8 cellular contexts compared by ENCODE assay signal in the genomic region with DNA sequence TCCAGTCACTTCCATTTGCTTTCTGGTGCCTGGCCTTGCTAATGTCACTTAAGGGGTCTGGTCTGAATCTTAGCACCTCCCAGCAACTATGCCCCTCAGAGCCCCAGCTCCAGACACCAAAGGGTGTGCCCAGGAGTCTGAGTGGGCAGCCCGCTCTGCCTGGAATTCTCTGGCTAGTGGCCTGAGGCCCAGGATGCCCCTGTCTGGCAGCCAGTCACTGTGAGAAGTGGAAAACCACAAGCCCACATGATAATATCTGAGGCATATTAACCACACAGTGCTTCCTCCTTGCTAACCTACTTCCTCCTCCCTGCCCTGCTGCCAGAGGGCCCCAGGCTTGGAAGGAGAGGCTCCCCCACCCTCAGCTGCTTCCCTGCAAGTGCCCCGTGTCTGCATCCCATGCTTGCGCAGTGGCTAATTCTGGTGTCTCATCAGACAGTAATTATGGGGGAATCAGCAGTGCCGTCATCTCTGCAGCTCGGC. TPM values are rescaled to one million over a fixed set of nuclear protein-coding genes. Genes with fewer than 3 reads are reported as not detected.
DNase-seq lines count a peak whose midpoint lies in the region; ATAC-seq, FAIRE-seq and TF ChIP-seq lines count a peak whose summit lies in the region.

No MANE protein-coding gene starts in this region.

- no peak overlapping the region for H2AFZ ChIP-seq in KMS-11 (ENCODE audit: low read depth)
- no peak overlapping the region for H2AFZ ChIP-seq in HepG2 (ENCODE audit: low read length)

- H3K27ac ChIP-seq in CD8-positive, alpha-beta memory T cell (ENCODE audit: low read depth, low read length): no peak overlapping the region
- H3K27ac ChIP-seq in KMS-11: no peak overlapping the region
- peak overlapping the region; percentile 31 for H3K27ac ChIP-seq in VCaP
- H3K27ac ChIP-seq in HepG2 (ENCODE audit: extremely low read length, insufficient read depth, low read length): no peak overlapping the region
- H3K27ac ChIP-seq in mesendoderm (ENCODE audit: low read depth, low read length): no peak overlapping the region

- no peak overlapping the region for H2AK5ac ChIP-seq in mesendoderm (ENCODE audit: low read length)

- H2BK5ac ChIP-seq in mesendoderm (ENCODE audit: low read length): no peak overlapping the region

- H4K8ac ChIP-seq in mesendoderm (ENCODE audit: low read depth, low read length): no peak overlapping the region

- no peak for TF ChIP-seq POLR2A in HepG2 (IDR thresholded peaks at IDR 0.05; ENCODE audit: insufficient read depth in 1 of 2, low read depth in 2 of 2, low read length in 2 of 2)

- H3K4me1 Mint-ChIP-seq in CD8-positive, alpha-beta memory T cell: peaks cover 22 to 32% (median 29%) of the 10 kb centered on the region in 3 donors

- no peak overlapping the region for H3K18ac ChIP-seq in mesendoderm (ENCODE audit: low read length)

- no peaks in the 10 kb centered on the region for H3K36me3 Mint-ChIP-seq in CD8-positive, alpha-beta memory T cell

- H3K79me1 ChIP-seq in mesendoderm (ENCODE audit: low read length): no peaks in the 10 kb centered on the region

- H3K9me3 Mint-ChIP-seq in CD8-positive, alpha-beta memory T cell: no peaks in the 10 kb centered on the region

- no peaks in the 10 kb centered on the region for H3K36me3 ChIP-seq in CD8-positive, alpha-beta memory T cell (ENCODE audit: insufficient read depth, low read length)
- no peaks in the 10 kb centered on the region for H3K36me3 ChIP-seq in KMS-11 (ENCODE audit: insufficient read depth)
- no peaks in the 10 kb centered on the region for H3K36me3 ChIP-seq in HepG2 (replicated peaks in 1 of 2; ENCODE audit: control insufficient read depth in 1 of 2, insufficient read depth in 2 of 2, low read length in 2 of 2)
- H3K36me3 ChIP-seq in mesendoderm (ENCODE audit: control insufficient read depth, insufficient read depth, low read length): no peaks in the 10 kb centered on the region

- peak in 1 of 5 donors; percentile 30 for DNase-seq in CD8-positive, alpha-beta memory T cell
- DNase-seq in HepG2 (ENCODE audit: low spot score) (no peak), middle frontal gyrus (ENCODE audit: extremely low spot score, low spot score) (no peak), mesendoderm (no peak)

- no peak overlapping the region for H3K9ac ChIP-seq in KMS-11
- H3K9ac ChIP-seq in HepG2 (ENCODE audit: insufficient read depth, low read depth, low read length): no peak overlapping the region; the same call in 1 of the 2 replicates
- no peak overlapping the region for H3K9ac ChIP-seq in mesendoderm (ENCODE audit: low read length)

- no peak overlapping the region for H3K4me3 ChIP-seq in CD8-positive, alpha-beta memory T cell (ENCODE audit: low read length)
- H3K4me3 ChIP-seq in KMS-11 (IDR thresholded peaks at IDR 0.05; ENCODE audit: insufficient read depth, low read depth, low read length) (no peak overlapping the region), HepG2 (replicated peaks in 1 of 3; ENCODE audit: insufficient read depth in 1 of 3, low read depth in 2 of 3, low read length in 3 of 3) (no peak overlapping the region; a peak in 1 of 6 replicates), mesendoderm (ENCODE audit: low read length) (no peak overlapping the region)

- peak overlapping the region in 6 of 7 donors; percentile 47 to 84 (median 57) for H3K4me3 Mint-ChIP-seq in CD8-positive, alpha-beta memory T cell

- ATAC-seq in HepG2: no peak
- ATAC-seq in HG03095 (IDR thresholded peaks at IDR 0.05; ENCODE audit: unreplicated experiment): no peak
- ATAC-seq in HG03139 (IDR thresholded peaks at IDR 0.05; ENCODE audit: unreplicated experiment): no peak

- no peak for TF ChIP-seq EP300 in HepG2 (IDR thresholded peaks at IDR 0.05; ENCODE audit: low read depth in 2 of 2, low read length in 2 of 2)
- TF ChIP-seq EP300 in HepG2 (CRISPR knock-in tag; IDR thresholded peaks at IDR 0.05; ENCODE audit: borderline replicate concordance): no peak

- intact Hi-C loops in HepG2 (cut with micrococcal nuclease; ENCODE audit: unreplicated experiment): no loop called here

- CTCF ChIA-PET in CD8-positive, alpha-beta memory T cell (lab: Charles Lee): interaction anchor here (1.5 to 3.6 kb wide), 2 partner anchors 9 to 33 kb away, joined by 3 to 19 read pairs; no protein-coding TSS in a partner anchor
- CTCF ChIA-PET in HepG2 (lab: Yijun Ruan, JAX; ENCODE audit: low intra/inter-chr PET ratio, low total read pairs): no interaction called here

- WGBS in HepG2 (ENCODE audit: low lambda C conversion rate): 81% methylated on average over 4 of the region's 5 CpGs
- no CpG with 5 or more reads among the region's 5 CpGs for WGBS in mesendoderm (ENCODE audit: extremely low coverage, insufficient coverage, low lambda C conversion rate)

- no peaks in the 10 kb centered on the region for H3K9me3 ChIP-seq in CD8-positive, alpha-beta memory T cell (ENCODE audit: low read length)
- no peaks in the 10 kb centered on the region for H3K9me3 ChIP-seq in HepG2 (ENCODE audit: low read length)

- no peak overlapping the region for H4K5ac ChIP-seq in mesendoderm (ENCODE audit: low read length)

- no peak overlapping the region for H2BK15ac ChIP-seq in mesendoderm (replicated peaks; ENCODE audit: low read depth)

- peaks cover 20% of the 10 kb centered on the region for H3K4me1 ChIP-seq in CD8-positive, alpha-beta memory T cell (ENCODE audit: insufficient read depth, low read length)
- H3K4me1 ChIP-seq in KMS-11 (ENCODE audit: low read depth, poor library complexity, severe bottlenecking) (peaks cover 22% of the 10 kb centered on the region), HepG2 (ENCODE audit: insufficient read depth, low read length) (peaks cover 45% of the 10 kb centered on the region), mesendoderm (ENCODE audit: control insufficient read depth, low read depth, low read length) (no peaks in the 10 kb centered on the region)

- peak overlapping the region; percentile 15; the same call in 1 of the 2 replicates for H3K4me2 ChIP-seq in KMS-11
- peak overlapping the region; percentile 11; the same call in 1 of the 2 replicates for H3K4me2 ChIP-seq in HepG2 (ENCODE audit: low read depth, low read length)
- H3K4me2 ChIP-seq in mesendoderm (ENCODE audit: low read length): no peak overlapping the region

- no peak for TF ChIP-seq RAD21 in HepG2 (CRISPR knock-in tag; IDR thresholded peaks at IDR 0.05)

- TF ChIP-seq CTCF in KMS-11 (conservative IDR thresholded peaks at IDR 0.05; ENCODE audit: low read depth, low read length): no peak
- TF ChIP-seq CTCF in VCaP (conservative IDR thresholded peaks at IDR 0.05): no peak
- no peak for TF ChIP-seq CTCF in HepG2 (CRISPR knock-in tag; IDR thresholded peaks at IDR 0.05)

- in situ Hi-C loops in HepG2 (cut with HindIII; ENCODE audit: extremely low pct_ligation_motif_present, low pct_unique_long_range_greater_than_20kb): no loop called here

- H2BK120ac ChIP-seq in mesendoderm (ENCODE audit: low read depth, low read length): no peak overlapping the region

- no peak overlapping the region for H3K56ac ChIP-seq in mesendoderm (ENCODE audit: low read length)

- H3K4ac ChIP-seq in mesendoderm (ENCODE audit: low read depth, low read length): no peak overlapping the region

- H3K27me3 ChIP-seq in CD8-positive, alpha-beta memory T cell (ENCODE audit: insufficient read depth, low read length, poor library complexity, severe bottlenecking): peaks cover 57% of the 10 kb centered on the region
- H3K27me3 ChIP-seq in KMS-11 (ENCODE audit: insufficient read depth, low read depth) (peaks cover 18% of the 10 kb centered on the region; the same call in 1 of the 2 replicates), HepG2 (ENCODE audit: control insufficient read depth in 1 of 2, insufficient read depth in 2 of 2, low read length in 2 of 2) (peaks cover 0 to 9% of the 10 kb centered on the region in 2 experiments; a peak in 2 of 5 replicates), mesendoderm (ENCODE audit: insufficient read depth, low read length, poor library complexity) (no peaks in the 10 kb centered on the region)

- BruUV-seq in HepG2 (replicated peaks; lab: Mats Ljungman, UMichigan): no TSS peak

- no peaks in the 10 kb centered on the region for H3K79me2 ChIP-seq in KMS-11 (ENCODE audit: insufficient read depth, low read depth)
- H3K79me2 ChIP-seq in HepG2 (ENCODE audit: insufficient read depth, low read length): no peaks in the 10 kb centered on the region
- H3K79me2 ChIP-seq in mesendoderm (ENCODE audit: control insufficient read depth, insufficient read depth, low read length): no peaks in the 10 kb centered on the region

- H4K20me1 ChIP-seq in KMS-11 (ENCODE audit: insufficient read depth) (no peaks in the 10 kb centered on the region), HepG2 (ENCODE audit: insufficient read depth, low read length) (peaks cover 5% of the 10 kb centered on the region; the same call in 1 of the 2 replicates)

- H3K23ac ChIP-seq in mesendoderm (ENCODE audit: low read length): no peak overlapping the region

- H3K27me3 Mint-ChIP-seq in CD8-positive, alpha-beta memory T cell: peaks cover 50 to 85% of the 10 kb centered on the region in 2 donors

- no peak for FAIRE-seq in HepG2 (lab: Jason Lieb, UNC)

- POLR2A ChIA-PET in CD8-positive, alpha-beta memory T cell (lab: Charles Lee): interaction anchor here (0.5 kb wide), 1 partner anchor 10 kb away, joined by 5 read pairs; no protein-coding TSS in a partner anchor
- POLR2A ChIA-PET in HepG2 (lab: Yijun Ruan, JAX): interaction anchor here (1.1 to 1.3 kb wide), 2 partner anchors 32 to 68 kb away, joined by 3 to 4 read pairs; no protein-coding TSS in a partner anchor

- peak overlapping the region in 3 of 8 donors; percentile 33 to 63 (median 36) for H3K27ac Mint-ChIP-seq in CD8-positive, alpha-beta memory T cell

RNA-seq across cellular contexts. Expression of a gene that starts 14.0 kb away (rescaled TPM):
- total RNA-seq in CD8-positive, alpha-beta memory T cell: under 1 TPM; 0.04 to 0.50 TPM
- polyA plus RNA-seq in CD8-positive, alpha-beta memory T cell: not detected
- 0.90 and 1.2 TPM in 2 replicates for total RNA-seq in HepG2 (2016; rRNA removed; fragmentation: Illumina TruSeq; extraction: Trizol)
- 0.26 and 0.30 TPM in 2 replicates for total RNA-seq in HepG2 (2016; cell fraction: cytosol; rRNA removed; fragmentation: Illumina TruSeq; extraction: Trizol; ENCODE audit: low read depth)
- total RNA-seq in HepG2 (2016; cell fraction: insoluble cytoplasmic fraction; rRNA removed; fragmentation: Illumina TruSeq; extraction: Trizol): 0.76 and 1.4 TPM in 2 replicates
- 0.43 and 1.00 TPM in 2 replicates for total RNA-seq in HepG2 (2016; cell fraction: membrane; rRNA removed; fragmentation: Illumina TruSeq; extraction: Trizol)
- 2.5 and 3.1 TPM in 2 replicates for total RNA-seq in HepG2 (2016; cell fraction: nucleus; rRNA removed; fragmentation: Illumina TruSeq; extraction: Trizol)
- polyA plus RNA-seq in HepG2 (2011; rRNA removed): 9.6 and 19.8 TPM in 2 replicates
- 2.9 and 4.8 TPM in 2 replicates for polyA plus RNA-seq in HepG2 (2011; cell fraction: cytosol; rRNA removed)
- polyA plus RNA-seq in HepG2 (2011; cell fraction: nucleus; rRNA removed): 128 and 143 TPM in 2 replicates
- 9.9 and 11.0 TPM in 2 replicates for polyA plus RNA-seq in HepG2 (2012)
- 0.26 and 0.32 TPM in 2 replicates for polyA plus RNA-seq in HepG2 (2016; cell fraction: cytosol; fragmentation: Illumina TruSeq; extraction: Trizol; ENCODE audit: low read depth)
- 1.0 and 2.4 TPM in 2 replicates for polyA plus RNA-seq in HepG2 (2016; cell fraction: insoluble cytoplasmic fraction; fragmentation: Illumina TruSeq; extraction: Trizol; ENCODE audit: low read depth)
- polyA plus RNA-seq in HepG2 (2016; cell fraction: membrane; fragmentation: Illumina TruSeq; extraction: Trizol; ENCODE audit: low read depth): 0.64 and 0.68 TPM in 2 replicates
- polyA plus RNA-seq in HepG2 (2016; cell fraction: nucleus; fragmentation: Illumina TruSeq; extraction: Trizol; ENCODE audit: insufficient read depth, low read depth): 13.9 and 14.2 TPM in 2 replicates
- polyA minus RNA-seq in HepG2 (2011; rRNA and poly(A)+ RNA removed; ENCODE audit: low replicate concordance): 2.4 and 22.5 TPM in 2 replicates
- polyA minus RNA-seq in HepG2 (2011; cell fraction: cytosol; rRNA and poly(A)+ RNA removed): 5.7 and 10.1 TPM in 2 replicates
- polyA minus RNA-seq in HepG2 (2011; cell fraction: nucleus; rRNA and poly(A)+ RNA removed): 22.4 and 24.7 TPM in 2 replicates
- 1.5 TPM for polyA plus RNA-seq in mesendoderm (2013, experiment 1 of 2)
- polyA plus RNA-seq in mesendoderm (2013, experiment 2 of 2): 0.97 TPM
